22 cellular contexts compared by ENCODE assay signal in genomic region chr5:101461455-101461854, GRCh38.
"Had no signal": no experiment of that assay in that cellular context is flagged by ENCODE, and none has a peak within 500 bp of the region (broad histone marks: within the 10 kb centered on the region; RNA-seq: fewer than 3 reads in every experiment).

No MANE protein-coding gene starts in this region.

- H3K4me3 Mint-ChIP-seq: immature natural killer cell, mesothelial cell of epicardium had no signal

- H3K4me1 ChIP-seq: esophagus muscularis mucosa, foreskin keratinocyte, gastroesophageal sphincter, heart left ventricle, lower lobe of right lung had no signal

- H3K36me3 Mint-ChIP-seq: immature natural killer cell, mesothelial cell of epicardium had no signal

- H3K36me3 ChIP-seq: esophagus muscularis mucosa, gastroesophageal sphincter, heart left ventricle, lower lobe of right lung had no signal

- H3K27me3 ChIP-seq: dorsolateral prefrontal cortex, esophagus muscularis mucosa, foreskin keratinocyte, gastroesophageal sphincter, heart left ventricle, hepatocyte had no signal

- H2AFZ ChIP-seq: hepatocyte had no signal

- H3K27ac ChIP-seq: coronary artery, dorsolateral prefrontal cortex, esophagus muscularis mucosa, foreskin keratinocyte, gastroesophageal sphincter, heart left ventricle, hepatocyte, lower lobe of right lung had no signal

- H3K4me3 ChIP-seq: coronary artery, dorsolateral prefrontal cortex, esophagus muscularis mucosa, gastroesophageal sphincter, heart left ventricle, hepatocyte, lower lobe of right lung, mucosa of descending colon had no signal

- H3K9me3 ChIP-seq: esophagus muscularis mucosa, gastroesophageal sphincter, heart left ventricle, lower lobe of right lung, mucosa of descending colon had no signal

- H3K4me1 Mint-ChIP-seq: immature natural killer cell, mesothelial cell of epicardium had no signal

- ATAC-seq: foreskin keratinocyte, gastroesophageal sphincter, heart left ventricle, left colon, left lobe of liver, left ventricle myocardium superior, lower lobe of right lung, mucosa of descending colon had no signal

- H3K27ac Mint-ChIP-seq: immature natural killer cell, mesothelial cell of epicardium had no signal

- H3K79me2 ChIP-seq: hepatocyte had no signal

- DNase-seq: dermis blood vessel endothelial cell; dorsolateral prefrontal cortex; effector CD4-positive, alpha-beta T cell; effector memory CD4-positive, alpha-beta T cell; foreskin keratinocyte; heart left ventricle; hypothalamus; immature natural killer cell; islet precursor cell; kidney; kidney glomerular epithelial cell; left colon; left ventricle myocardium superior; lower lobe of right lung; mesenchymal stem cell; mucosa of descending colon had no signal
